1 cellular context compared by ENCODE assay signal in genomic region chr10:33837736-33838135, GRCh38.
TF ChIP-seq lines count a peak whose summit lies in the region.

No MANE protein-coding gene starts in this region.

TF ChIP-seq in H1, 55 proteins besides CTCF, POLR2A, EP300 and RAD21 (continued from another document):
- TF ChIP-seq, protein P1, sequence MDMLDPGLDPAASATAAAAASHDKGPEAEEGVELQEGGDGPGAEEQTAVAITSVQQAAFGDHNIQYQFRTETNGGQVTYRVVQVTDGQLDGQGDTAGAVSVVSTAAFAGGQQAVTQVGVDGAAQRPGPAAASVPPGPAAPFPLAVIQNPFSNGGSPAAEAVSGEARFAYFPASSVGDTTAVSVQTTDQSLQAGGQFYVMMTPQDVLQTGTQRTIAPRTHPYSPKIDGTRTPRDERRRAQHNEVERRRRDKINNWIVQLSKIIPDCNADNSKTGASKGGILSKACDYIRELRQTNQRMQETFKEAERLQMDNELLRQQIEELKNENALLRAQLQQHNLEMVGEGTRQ (IDR thresholded peaks at IDR 0.05; ENCODE audit: low read length), result no peak
- TF ChIP-seq SIRT6 (IDR thresholded peaks at IDR 0.05; ENCODE audit: low read length) (no peak), HDAC2 (IDR thresholded peaks at IDR 0.05; ENCODE audit: borderline replicate concordance in 1 of 2, low read depth in 2 of 2, low read length in 2 of 2) (no peak), POLR2AphosphoS5 (IDR thresholded peaks at IDR 0.05; ENCODE audit: low read depth, low read length) (no peak), JUND (IDR thresholded peaks at IDR 0.05; ENCODE audit: low read length) (no peak), SIX5 (IDR thresholded peaks at IDR 0.05; ENCODE audit: low read depth, low read length) (no peak), PHF8 (conservative IDR thresholded peaks at IDR 0.05; ENCODE audit: low read depth, low read length) (no peak), YY1 (IDR thresholded peaks at IDR 0.05; ENCODE audit: low read depth, low read length) (no peak), CHD1 (IDR thresholded peaks at IDR 0.05; ENCODE audit: low read depth, low read length) (no peak), CREB1 (IDR thresholded peaks at IDR 0.05) (no peak)
- TF ChIP-seq, protein P2, sequence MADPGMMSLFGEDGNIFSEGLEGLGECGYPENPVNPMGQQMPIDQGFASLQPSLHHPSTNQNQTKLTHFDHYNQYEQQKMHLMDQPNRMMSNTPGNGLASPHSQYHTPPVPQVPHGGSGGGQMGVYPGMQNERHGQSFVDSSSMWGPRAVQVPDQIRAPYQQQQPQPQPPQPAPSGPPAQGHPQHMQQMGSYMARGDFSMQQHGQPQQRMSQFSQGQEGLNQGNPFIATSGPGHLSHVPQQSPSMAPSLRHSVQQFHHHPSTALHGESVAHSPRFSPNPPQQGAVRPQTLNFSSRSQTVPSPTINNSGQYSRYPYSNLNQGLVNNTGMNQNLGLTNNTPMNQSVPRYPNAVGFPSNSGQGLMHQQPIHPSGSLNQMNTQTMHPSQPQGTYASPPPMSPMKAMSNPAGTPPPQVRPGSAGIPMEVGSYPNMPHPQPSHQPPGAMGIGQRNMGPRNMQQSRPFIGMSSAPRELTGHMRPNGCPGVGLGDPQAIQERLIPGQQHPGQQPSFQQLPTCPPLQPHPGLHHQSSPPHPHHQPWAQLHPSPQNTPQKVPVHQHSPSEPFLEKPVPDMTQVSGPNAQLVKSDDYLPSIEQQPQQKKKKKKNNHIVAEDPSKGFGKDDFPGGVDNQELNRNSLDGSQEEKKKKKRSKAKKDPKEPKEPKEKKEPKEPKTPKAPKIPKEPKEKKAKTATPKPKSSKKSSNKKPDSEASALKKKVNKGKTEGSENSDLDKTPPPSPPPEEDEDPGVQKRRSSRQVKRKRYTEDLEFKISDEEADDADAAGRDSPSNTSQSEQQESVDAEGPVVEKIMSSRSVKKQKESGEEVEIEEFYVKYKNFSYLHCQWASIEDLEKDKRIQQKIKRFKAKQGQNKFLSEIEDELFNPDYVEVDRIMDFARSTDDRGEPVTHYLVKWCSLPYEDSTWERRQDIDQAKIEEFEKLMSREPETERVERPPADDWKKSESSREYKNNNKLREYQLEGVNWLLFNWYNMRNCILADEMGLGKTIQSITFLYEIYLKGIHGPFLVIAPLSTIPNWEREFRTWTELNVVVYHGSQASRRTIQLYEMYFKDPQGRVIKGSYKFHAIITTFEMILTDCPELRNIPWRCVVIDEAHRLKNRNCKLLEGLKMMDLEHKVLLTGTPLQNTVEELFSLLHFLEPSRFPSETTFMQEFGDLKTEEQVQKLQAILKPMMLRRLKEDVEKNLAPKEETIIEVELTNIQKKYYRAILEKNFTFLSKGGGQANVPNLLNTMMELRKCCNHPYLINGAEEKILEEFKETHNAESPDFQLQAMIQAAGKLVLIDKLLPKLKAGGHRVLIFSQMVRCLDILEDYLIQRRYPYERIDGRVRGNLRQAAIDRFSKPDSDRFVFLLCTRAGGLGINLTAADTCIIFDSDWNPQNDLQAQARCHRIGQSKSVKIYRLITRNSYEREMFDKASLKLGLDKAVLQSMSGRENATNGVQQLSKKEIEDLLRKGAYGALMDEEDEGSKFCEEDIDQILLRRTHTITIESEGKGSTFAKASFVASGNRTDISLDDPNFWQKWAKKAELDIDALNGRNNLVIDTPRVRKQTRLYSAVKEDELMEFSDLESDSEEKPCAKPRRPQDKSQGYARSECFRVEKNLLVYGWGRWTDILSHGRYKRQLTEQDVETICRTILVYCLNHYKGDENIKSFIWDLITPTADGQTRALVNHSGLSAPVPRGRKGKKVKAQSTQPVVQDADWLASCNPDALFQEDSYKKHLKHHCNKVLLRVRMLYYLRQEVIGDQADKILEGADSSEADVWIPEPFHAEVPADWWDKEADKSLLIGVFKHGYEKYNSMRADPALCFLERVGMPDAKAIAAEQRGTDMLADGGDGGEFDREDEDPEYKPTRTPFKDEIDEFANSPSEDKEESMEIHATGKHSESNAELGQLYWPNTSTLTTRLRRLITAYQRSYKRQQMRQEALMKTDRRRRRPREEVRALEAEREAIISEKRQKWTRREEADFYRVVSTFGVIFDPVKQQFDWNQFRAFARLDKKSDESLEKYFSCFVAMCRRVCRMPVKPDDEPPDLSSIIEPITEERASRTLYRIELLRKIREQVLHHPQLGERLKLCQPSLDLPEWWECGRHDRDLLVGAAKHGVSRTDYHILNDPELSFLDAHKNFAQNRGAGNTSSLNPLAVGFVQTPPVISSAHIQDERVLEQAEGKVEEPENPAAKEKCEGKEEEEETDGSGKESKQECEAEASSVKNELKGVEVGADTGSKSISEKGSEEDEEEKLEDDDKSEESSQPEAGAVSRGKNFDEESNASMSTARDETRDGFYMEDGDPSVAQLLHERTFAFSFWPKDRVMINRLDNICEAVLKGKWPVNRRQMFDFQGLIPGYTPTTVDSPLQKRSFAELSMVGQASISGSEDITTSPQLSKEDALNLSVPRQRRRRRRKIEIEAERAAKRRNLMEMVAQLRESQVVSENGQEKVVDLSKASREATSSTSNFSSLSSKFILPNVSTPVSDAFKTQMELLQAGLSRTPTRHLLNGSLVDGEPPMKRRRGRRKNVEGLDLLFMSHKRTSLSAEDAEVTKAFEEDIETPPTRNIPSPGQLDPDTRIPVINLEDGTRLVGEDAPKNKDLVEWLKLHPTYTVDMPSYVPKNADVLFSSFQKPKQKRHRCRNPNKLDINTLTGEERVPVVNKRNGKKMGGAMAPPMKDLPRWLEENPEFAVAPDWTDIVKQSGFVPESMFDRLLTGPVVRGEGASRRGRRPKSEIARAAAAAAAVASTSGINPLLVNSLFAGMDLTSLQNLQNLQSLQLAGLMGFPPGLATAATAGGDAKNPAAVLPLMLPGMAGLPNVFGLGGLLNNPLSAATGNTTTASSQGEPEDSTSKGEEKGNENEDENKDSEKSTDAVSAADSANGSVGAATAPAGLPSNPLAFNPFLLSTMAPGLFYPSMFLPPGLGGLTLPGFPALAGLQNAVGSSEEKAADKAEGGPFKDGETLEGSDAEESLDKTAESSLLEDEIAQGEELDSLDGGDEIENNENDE (IDR thresholded peaks at IDR 0.05; ENCODE audit: insufficient replicate concordance, low read length), result no peak
TF ChIP-seq in H1: peak in this region for 0.
